In the genomic region with DNA sequence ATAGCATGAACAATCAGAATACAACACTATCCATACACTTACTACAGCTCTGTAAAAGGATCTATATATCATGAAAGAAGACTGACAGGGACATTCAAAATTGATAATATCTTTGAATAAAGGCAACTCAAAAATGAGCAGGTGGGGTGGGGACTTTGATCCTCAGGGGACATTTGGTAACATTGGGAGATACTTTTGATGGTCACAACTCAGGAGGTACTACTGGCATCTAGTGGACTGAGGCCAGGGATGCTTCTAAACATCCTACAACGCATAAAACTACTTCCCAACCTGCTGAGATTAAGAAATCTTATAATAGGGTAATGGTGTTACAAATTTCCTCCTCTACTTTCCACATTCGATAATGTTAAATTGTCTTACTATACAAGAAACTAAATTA, we compare ENCODE assay signal across 18 cellular contexts.
DNase-seq lines count a peak whose midpoint lies in the region; ATAC-seq and TF ChIP-seq lines count a peak whose summit lies in the region.
"Had no signal": no experiment of that assay in that cellular context is flagged by ENCODE, and none has a peak within 500 bp of the region (broad histone marks: within the 10 kb centered on the region; RNA-seq: fewer than 3 reads in every experiment).

No MANE protein-coding gene starts in this region.

- WGBS in endodermal cell (ENCODE audit: insufficient coverage in 1 of 2, insufficient read length in 1 of 2), 2 experiments = no CpG with 5 or more reads among the region's 2 CpGs

- no peak for DNase-seq in activated T-cell treated with anti-CD3 and anti-CD28 coated beads, Interleukin-2, amount 50 U/mL, for 72 hours
- DNase-seq in activated T-cell treated with anti-CD3 and anti-CD28 coated beads, Interleukin-2, amount 50 U/mL, for 24 hours = no peak
- DNase-seq in Panc1 (ENCODE audit: low read depth, low spot score) (no peak), endodermal cell (no peak), neural progenitor cell (ENCODE audit: low spot score) (no peak), KG1 (lab: John Stamatoyannopoulos, UW) (no peak), GM13977 (ENCODE audit: low spot score) (no peak), NCI-H1105 treated with DMSO at 0.1 percent for 48 hours (lab: John Stamatoyannopoulos, UW) (no peak)
- DNase-seq: BE2C, DMS79, HCEC 1CT, IMR-90, MV-4-11, NCI-H187, NCI-H446 treated with DMSO at 0.1 percent for 48 hours, NCI-H69 had no signal

- H4K20me1 ChIP-seq in neural progenitor cell (ENCODE audit: low read depth) = no peaks in the 10 kb centered on the region

- H3F3A ChIP-seq in neural progenitor cell (ENCODE audit: low read depth) = peaks cover 12% of the 10 kb centered on the region

- no peak for ATAC-seq in activated T-cell treated with anti-CD3 and anti-CD28 coated beads, Interleukin-2, amount 50 U/mL, for 72 hours (replicated peaks in 1 of 2)
- no peak for ATAC-seq in Panc1
- ATAC-seq: Right ventricle myocardium inferior had no signal

- H3K27ac Mint-ChIP-seq in activated T-cell treated with anti-CD3 and anti-CD28 coated beads, Interleukin-2, amount 50 U/mL, for 72 hours = peak overlapping the region; percentile 38
- H3K27ac Mint-ChIP-seq in activated T-cell treated with anti-CD3 and anti-CD28 coated beads, Interleukin-2, amount 50 U/mL, for 24 hours = no peak overlapping the region
- no peak overlapping the region for H3K27ac Mint-ChIP-seq in endodermal cell
- H3K27ac Mint-ChIP-seq in neural progenitor cell = no peak overlapping the region

- H3K4me3 ChIP-seq in Panc1 (ENCODE audit: low read depth in 2 of 2, low read length in 2 of 2) = no peak overlapping the region
- no peak overlapping the region for H3K4me3 ChIP-seq in endodermal cell (ENCODE audit: low read length)
- H3K4me3 ChIP-seq in neural progenitor cell = no peak overlapping the region
- H3K4me3 ChIP-seq: SJSA1 had no signal

- H3K9me3 Mint-ChIP-seq in activated T-cell treated with anti-CD3 and anti-CD28 coated beads, Interleukin-2, amount 50 U/mL, for 72 hours = no peaks in the 10 kb centered on the region
- H3K9me3 Mint-ChIP-seq in activated T-cell treated with anti-CD3 and anti-CD28 coated beads, Interleukin-2, amount 50 U/mL, for 24 hours = no peaks in the 10 kb centered on the region
- H3K9me3 Mint-ChIP-seq in endodermal cell = peaks cover 4% of the 10 kb centered on the region
- H3K9me3 Mint-ChIP-seq in neural progenitor cell = no peaks in the 10 kb centered on the region

- H3K27me3 ChIP-seq in Panc1 (ENCODE audit: control insufficient read depth, insufficient read depth, low read length) (no peaks in the 10 kb centered on the region), endodermal cell (ENCODE audit: control insufficient read depth, insufficient read depth, low read length, poor library complexity, severe bottlenecking) (no peaks in the 10 kb centered on the region), neural progenitor cell (no peaks in the 10 kb centered on the region)
- H3K27me3 ChIP-seq: BE2C, SJSA1 had no signal

- no peaks in the 10 kb centered on the region for H3K79me2 ChIP-seq in neural progenitor cell (ENCODE audit: low read depth)

- no peak overlapping the region for H3K9ac ChIP-seq in endodermal cell (ENCODE audit: extremely low read depth, low read length, poor library complexity, severe bottlenecking)
- H3K9ac ChIP-seq in neural progenitor cell = no peak overlapping the region

- BruUV-seq in Panc1 (replicated peaks; lab: Mats Ljungman, UMichigan) = no TSS peak

- no peaks in the 10 kb centered on the region for H3K36me3 ChIP-seq in Panc1 (ENCODE audit: control insufficient read depth, insufficient read depth, low read length)
- H3K36me3 ChIP-seq in endodermal cell (ENCODE audit: control insufficient read depth, insufficient read depth, low read length) = no peaks in the 10 kb centered on the region
- H3K36me3 ChIP-seq in neural progenitor cell = no peaks in the 10 kb centered on the region
- H3K36me3 ChIP-seq: BE2C, SJSA1 had no signal

- no peaks in the 10 kb centered on the region for H3K4me1 Mint-ChIP-seq in activated T-cell treated with anti-CD3 and anti-CD28 coated beads, Interleukin-2, amount 50 U/mL, for 72 hours (ENCODE audit: low read depth)
- no peaks in the 10 kb centered on the region for H3K4me1 Mint-ChIP-seq in activated T-cell treated with anti-CD3 and anti-CD28 coated beads, Interleukin-2, amount 50 U/mL, for 24 hours (ENCODE audit: low read depth)
- H3K4me1 Mint-ChIP-seq in endodermal cell = peaks cover 11% of the 10 kb centered on the region
- peaks cover 8% of the 10 kb centered on the region for H3K4me1 Mint-ChIP-seq in neural progenitor cell

- H3K4me1 ChIP-seq in Panc1 (ENCODE audit: control insufficient read depth, insufficient read depth, low read length) (no peaks in the 10 kb centered on the region), endodermal cell (ENCODE audit: control insufficient read depth, insufficient read depth, low read length) (peaks cover 12% of the 10 kb centered on the region), neural progenitor cell (peaks cover 30% of the 10 kb centered on the region)
- H3K4me1 ChIP-seq: BE2C had no signal

- intact Hi-C loops in Panc1 (cut with micrococcal nuclease; ENCODE audit: unreplicated experiment) = no loop called here

- CTCF ChIA-PET in Panc1 (lab: Charles Lee) = no interaction called here

- H2AFZ ChIP-seq in neural progenitor cell (replicated peaks) = no peak overlapping the region

- POLR2A ChIA-PET in Panc1 (lab: Charles Lee) = no interaction called here

- H3K27ac ChIP-seq in Panc1 (ENCODE audit: low read length) (no peak overlapping the region), endodermal cell (ENCODE audit: low read depth, low read length) (no peak overlapping the region), neural progenitor cell (no peak overlapping the region)
- H3K27ac ChIP-seq: SJSA1 had no signal

- in situ Hi-C loops in Panc1 (cut with HindIII; ENCODE audit: low pct_unique_long_range_greater_than_20kb, low sequenced_read_pairs) = no loop called here
- in situ Hi-C loops in GM13977 (cut with MboI; ENCODE audit: low pct_unique_long_range_greater_than_20kb, low sequenced_read_pairs, unreplicated experiment) = no loop called here

- H3K27me3 Mint-ChIP-seq in activated T-cell treated with anti-CD3 and anti-CD28 coated beads, Interleukin-2, amount 50 U/mL, for 72 hours (ENCODE audit: low read depth) = no peaks in the 10 kb centered on the region
- H3K27me3 Mint-ChIP-seq in activated T-cell treated with anti-CD3 and anti-CD28 coated beads, Interleukin-2, amount 50 U/mL, for 24 hours = no peaks in the 10 kb centered on the region
- H3K27me3 Mint-ChIP-seq in endodermal cell (ENCODE audit: insufficient read depth) = no peaks in the 10 kb centered on the region
- no peaks in the 10 kb centered on the region for H3K27me3 Mint-ChIP-seq in neural progenitor cell (ENCODE audit: insufficient read depth, low read depth)

- peaks cover 0 to 3% of the 10 kb centered on the region in 2 donors for H3K36me3 Mint-ChIP-seq in activated T-cell treated with anti-CD3 and anti-CD28 coated beads, Interleukin-2, amount 50 U/mL, for 72 hours (ENCODE audit: insufficient read depth in 2 of 2)
- H3K36me3 Mint-ChIP-seq in activated T-cell treated with anti-CD3 and anti-CD28 coated beads, Interleukin-2, amount 50 U/mL, for 24 hours (ENCODE audit: low read depth) = peaks cover 19% of the 10 kb centered on the region
- H3K36me3 Mint-ChIP-seq in endodermal cell (ENCODE audit: low read depth) (peaks cover 14% of the 10 kb centered on the region), neural progenitor cell (no peaks in the 10 kb centered on the region)

- H3K4me3 Mint-ChIP-seq in activated T-cell treated with anti-CD3 and anti-CD28 coated beads, Interleukin-2, amount 50 U/mL, for 72 hours = no peak overlapping the region
- H3K4me3 Mint-ChIP-seq in activated T-cell treated with anti-CD3 and anti-CD28 coated beads, Interleukin-2, amount 50 U/mL, for 24 hours = no peak overlapping the region
- H3K4me3 Mint-ChIP-seq in endodermal cell (no peak overlapping the region), neural progenitor cell (no peak overlapping the region)

- TF ChIP-seq CTCF in Panc1 (IDR thresholded peaks at IDR 0.05) (peak; percentile 5; the same call in 1 of the 2 replicates), endodermal cell (conservative IDR thresholded peaks at IDR 0.05) (peak; percentile 67), neural progenitor cell (IDR thresholded peaks at IDR 0.05) (peak; percentile 46), GM13977 (IDR thresholded peaks at IDR 0.05; ENCODE audit: extremely low read depth, insufficient read depth, missing control alignments) (no peak)

- H3K4me2 ChIP-seq in neural progenitor cell = no peak overlapping the region

- no peaks in the 10 kb centered on the region for H3K9me3 ChIP-seq in Panc1 (ENCODE audit: control insufficient read depth, insufficient read depth, low read depth, low read length)
- H3K9me3 ChIP-seq in endodermal cell (ENCODE audit: control insufficient read depth, low read length) = peaks cover 4% of the 10 kb centered on the region
- no peaks in the 10 kb centered on the region for H3K9me3 ChIP-seq in neural progenitor cell (ENCODE audit: low read depth)
- H3K9me3 ChIP-seq: BE2C had no signal
